In the genomic region with DNA sequence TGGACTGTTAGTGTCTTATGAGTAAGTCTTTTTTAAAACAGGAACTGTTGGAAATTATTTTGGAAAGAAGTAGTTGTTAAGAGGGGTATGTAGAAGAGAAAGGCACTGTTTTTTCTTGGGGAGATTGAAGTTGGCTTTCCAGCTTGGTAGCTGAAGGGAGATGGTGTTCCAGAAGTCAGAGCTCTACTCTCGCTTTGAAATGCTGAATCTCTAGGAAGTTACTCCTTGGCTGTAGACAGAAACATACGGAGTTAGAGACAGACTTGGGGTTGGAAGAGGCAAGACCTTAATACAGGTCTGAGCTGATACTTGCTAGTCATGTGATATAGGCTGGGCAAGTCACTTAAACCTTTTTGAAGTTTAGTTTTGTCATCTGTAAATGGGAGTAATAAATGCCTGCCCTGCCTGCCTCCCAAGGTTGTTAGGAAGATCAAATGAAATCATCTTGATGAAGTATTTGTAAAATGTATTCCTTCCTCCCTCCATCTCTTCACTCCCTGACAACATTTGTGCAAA, we compare ENCODE assay signal across 9 cellular contexts. TPM values are rescaled to one million over a fixed set of nuclear protein-coding genes. Genes with fewer than 3 reads are reported as not detected.
DNase-seq lines count a peak whose midpoint lies in the region; ATAC-seq and TF ChIP-seq lines count a peak whose summit lies in the region.
"Had no signal": no experiment of that assay in that cellular context is flagged by ENCODE, and none has a peak within 500 bp of the region (broad histone marks: within the 10 kb centered on the region; RNA-seq: fewer than 3 reads in every experiment).

No MANE protein-coding gene starts in this region.

- no peaks in the 10 kb centered on the region for H3K36me3 ChIP-seq in CD8-positive, alpha-beta memory T cell (ENCODE audit: insufficient read depth, low read length)
- H3K36me3 ChIP-seq in Panc1 (ENCODE audit: control insufficient read depth, insufficient read depth, low read length) (no peaks in the 10 kb centered on the region), ectodermal cell (ENCODE audit: control insufficient read depth, insufficient read depth, low read length) (no peaks in the 10 kb centered on the region), parathyroid adenoma (ENCODE audit: control insufficient read depth, insufficient read depth, low read length) (no peaks in the 10 kb centered on the region)

- POLR2A ChIA-PET in CD8-positive, alpha-beta memory T cell (lab: Charles Lee), result no interaction called here
- POLR2A ChIA-PET in Panc1 (lab: Charles Lee), result interaction anchor here (0.6 kb wide), 2 partner anchors 29 to 43 kb away, joined by 3 to 4 read pairs; no protein-coding TSS in a partner anchor

- peaks cover 47% of the 10 kb centered on the region for H3K79me2 ChIP-seq in parathyroid adenoma

- CTCF ChIA-PET in CD8-positive, alpha-beta memory T cell (lab: Charles Lee), result interaction anchor here (1.3 to 1.7 kb wide), 3 partner anchors 28 to 156 kb away, joined by 3 to 5 read pairs (median 4); partner anchors contain the start of gene KCTD6
- CTCF ChIA-PET in Panc1 (lab: Charles Lee), result no interaction called here

- H2AFZ ChIP-seq in parathyroid adenoma, result peak overlapping the region; percentile 20

- in situ Hi-C loops in Panc1 (cut with HindIII; ENCODE audit: low pct_unique_long_range_greater_than_20kb, low sequenced_read_pairs), result no loop called here

- intact Hi-C loops in Panc1 (cut with micrococcal nuclease; ENCODE audit: unreplicated experiment), result loop anchor here (5.0 kb wide), 1 partner anchor 77 kb away; no protein-coding TSS in a partner anchor

- no peaks in the 10 kb centered on the region for H3K9me3 Mint-ChIP-seq in CD8-positive, alpha-beta memory T cell

- no peaks in the 10 kb centered on the region for H3K9me3 ChIP-seq in CD8-positive, alpha-beta memory T cell (ENCODE audit: low read length)
- H3K9me3 ChIP-seq in Panc1 (ENCODE audit: control insufficient read depth, insufficient read depth, low read depth, low read length) (no peaks in the 10 kb centered on the region), ectodermal cell (ENCODE audit: control insufficient read depth, low read length) (no peaks in the 10 kb centered on the region), parathyroid adenoma (ENCODE audit: control insufficient read depth, low read length) (no peaks in the 10 kb centered on the region)

- TF ChIP-seq CTCF in Panc1 (IDR thresholded peaks at IDR 0.05) (no peak), parathyroid adenoma (IDR thresholded peaks at IDR 0.05) (no peak)

- H3K27me3 Mint-ChIP-seq in CD8-positive, alpha-beta memory T cell, result no peaks in the 10 kb centered on the region

- 73 to 75% methylated on average over 2 of the region's 2 CpGs for WGBS in ectodermal cell, 2 experiments

- peak overlapping the region in 6 of 8 donors; percentile 1 to 66 (median 12) for H3K27ac Mint-ChIP-seq in CD8-positive, alpha-beta memory T cell

- H3K4me3 Mint-ChIP-seq in CD8-positive, alpha-beta memory T cell, result peak overlapping the region in 3 of 7 donors; percentile 9 to 100 (median 49)

- H3K4me2 ChIP-seq in parathyroid adenoma (ENCODE audit: low read length), result peak overlapping the region; percentile 70

- no TSS peak for BruUV-seq in Panc1 (replicated peaks; lab: Mats Ljungman, UMichigan)

- peaks cover 37 to 50% (median 49%) of the 10 kb centered on the region in 3 donors for H3K4me1 Mint-ChIP-seq in CD8-positive, alpha-beta memory T cell

- peaks cover 0 to 11% (median 2%) of the 10 kb centered on the region in 3 donors for H3K36me3 Mint-ChIP-seq in CD8-positive, alpha-beta memory T cell

- H3K4me3 ChIP-seq in CD8-positive, alpha-beta memory T cell (ENCODE audit: low read length), result no peak overlapping the region
- peak overlapping the region in 1 of 2 experiments; percentile 77; a peak in 1 of 4 replicates for H3K4me3 ChIP-seq in Panc1 (ENCODE audit: low read depth in 2 of 2, low read length in 2 of 2)
- no peak overlapping the region for H3K4me3 ChIP-seq in ectodermal cell (ENCODE audit: insufficient read depth, low read depth, low read length)
- peak overlapping the region; percentile 72 for H3K4me3 ChIP-seq in parathyroid adenoma (ENCODE audit: low read depth, low read length)

- no peaks in the 10 kb centered on the region for H3K27me3 ChIP-seq in CD8-positive, alpha-beta memory T cell (ENCODE audit: insufficient read depth, low read length, poor library complexity, severe bottlenecking)
- H3K27me3 ChIP-seq in Panc1 (ENCODE audit: control insufficient read depth, insufficient read depth, low read length) (no peaks in the 10 kb centered on the region), ectodermal cell (ENCODE audit: control insufficient read depth, insufficient read depth, low read length, poor library complexity, severe bottlenecking) (peaks cover 22% of the 10 kb centered on the region), parathyroid adenoma (ENCODE audit: control insufficient read depth, insufficient read depth, low read length) (no peaks in the 10 kb centered on the region)

- DNase-seq in CD8-positive, alpha-beta memory T cell, result no peak
- no peak for DNase-seq in Panc1 (ENCODE audit: low read depth, low spot score)
- DNase-seq in DMS53 (lab: John Stamatoyannopoulos, UW), result no peak
- no peak for DNase-seq in activated CD8-positive, alpha-beta memory T cell treated with anti-CD3 and anti-CD28 coated beads, Interleukin-2, amount 50 U/mL, for 4 hours
- no peak for DNase-seq in COR-L47 (lab: John Stamatoyannopoulos, UW)
- DNase-seq: NCI-H146 had no signal

- no peak overlapping the region for H3K27ac ChIP-seq in CD8-positive, alpha-beta memory T cell (ENCODE audit: low read depth, low read length)
- H3K27ac ChIP-seq in Panc1 (ENCODE audit: low read length) (peak overlapping the region; percentile 51; the same call in 1 of the 2 replicates), ectodermal cell (ENCODE audit: insufficient read depth, low read depth, low read length, poor library complexity, severe bottlenecking) (peak overlapping the region; percentile 8), parathyroid adenoma (peak overlapping the region; percentile 78)

- ATAC-seq in Panc1 (no peak), HG03571 (IDR thresholded peaks at IDR 0.05; ENCODE audit: unreplicated experiment) (no peak)

- no peak overlapping the region for H3K9ac ChIP-seq in parathyroid adenoma

- H3K4me1 ChIP-seq in CD8-positive, alpha-beta memory T cell (ENCODE audit: insufficient read depth, low read length), result peaks cover 16% of the 10 kb centered on the region
- peaks cover 8% of the 10 kb centered on the region for H3K4me1 ChIP-seq in Panc1 (ENCODE audit: control insufficient read depth, insufficient read depth, low read length)
- H3K4me1 ChIP-seq in ectodermal cell (ENCODE audit: control insufficient read depth, insufficient read depth, low read length), result peaks cover 6% of the 10 kb centered on the region
- peaks cover 30% of the 10 kb centered on the region for H3K4me1 ChIP-seq in parathyroid adenoma

RNA-seq across cellular contexts. Expression of gene PXK, which starts 2.8 kb away (rescaled TPM):
- total RNA-seq in CD8-positive, alpha-beta memory T cell, result 10 to 100 TPM; 24.8 to 27.2 TPM
- polyA plus RNA-seq in CD8-positive, alpha-beta memory T cell, result 27.8 TPM
- total RNA-seq in Panc1 (2021; ENCODE audit: unreplicated experiment), result 14.2 TPM
- 11.6 TPM for polyA plus RNA-seq in Panc1 (2012; ENCODE audit: insufficient read length)
- 10.8 TPM for polyA plus RNA-seq in ectodermal cell (2013, experiment 1 of 4)
- 11.7 TPM for polyA plus RNA-seq in ectodermal cell (2013, experiment 2 of 4)
- 9.2 TPM for polyA plus RNA-seq in ectodermal cell (2013, experiment 3 of 4)
- 11.1 TPM for polyA plus RNA-seq in ectodermal cell (2013, experiment 4 of 4)

RNA-seq across cellular contexts. Expression of gene HTD2, which starts 29.2 kb away (rescaled TPM):
- total RNA-seq in CD8-positive, alpha-beta memory T cell, result 10 to 100 TPM; 12.4 to 14.6 TPM
- polyA plus RNA-seq in CD8-positive, alpha-beta memory T cell, result 29.6 TPM
- total RNA-seq in Panc1 (2021; ENCODE audit: unreplicated experiment), result 7.9 TPM
- 6.1 TPM for polyA plus RNA-seq in Panc1 (2012; ENCODE audit: insufficient read length)
- 17.3 TPM for polyA plus RNA-seq in ectodermal cell (2013, experiment 1 of 4)
- 9.9 TPM for polyA plus RNA-seq in ectodermal cell (2013, experiment 2 of 4)
- polyA plus RNA-seq in ectodermal cell (2013, experiment 3 of 4), result 10.6 TPM
- 10.0 TPM for polyA plus RNA-seq in ectodermal cell (2013, experiment 4 of 4)

RNA-seq across cellular contexts. Expression of gene RPP14, which starts 29.4 kb away (rescaled TPM):
- 10 to 100 TPM; 22.7 to 24.5 TPM for total RNA-seq in CD8-positive, alpha-beta memory T cell
- polyA plus RNA-seq in CD8-positive, alpha-beta memory T cell, result 6.3 TPM
- 16.4 TPM for total RNA-seq in Panc1 (2021; ENCODE audit: unreplicated experiment)
- polyA plus RNA-seq in Panc1 (2012; ENCODE audit: insufficient read length), result 9.6 TPM
- polyA plus RNA-seq in ectodermal cell (2013, experiment 1 of 4), result 19.8 TPM
- 24.0 TPM for polyA plus RNA-seq in ectodermal cell (2013, experiment 2 of 4)
- polyA plus RNA-seq in ectodermal cell (2013, experiment 3 of 4), result 14.5 TPM
- polyA plus RNA-seq in ectodermal cell (2013, experiment 4 of 4), result 15.6 TPM
